9 cellular contexts compared by ENCODE assay signal in the genomic region with DNA sequence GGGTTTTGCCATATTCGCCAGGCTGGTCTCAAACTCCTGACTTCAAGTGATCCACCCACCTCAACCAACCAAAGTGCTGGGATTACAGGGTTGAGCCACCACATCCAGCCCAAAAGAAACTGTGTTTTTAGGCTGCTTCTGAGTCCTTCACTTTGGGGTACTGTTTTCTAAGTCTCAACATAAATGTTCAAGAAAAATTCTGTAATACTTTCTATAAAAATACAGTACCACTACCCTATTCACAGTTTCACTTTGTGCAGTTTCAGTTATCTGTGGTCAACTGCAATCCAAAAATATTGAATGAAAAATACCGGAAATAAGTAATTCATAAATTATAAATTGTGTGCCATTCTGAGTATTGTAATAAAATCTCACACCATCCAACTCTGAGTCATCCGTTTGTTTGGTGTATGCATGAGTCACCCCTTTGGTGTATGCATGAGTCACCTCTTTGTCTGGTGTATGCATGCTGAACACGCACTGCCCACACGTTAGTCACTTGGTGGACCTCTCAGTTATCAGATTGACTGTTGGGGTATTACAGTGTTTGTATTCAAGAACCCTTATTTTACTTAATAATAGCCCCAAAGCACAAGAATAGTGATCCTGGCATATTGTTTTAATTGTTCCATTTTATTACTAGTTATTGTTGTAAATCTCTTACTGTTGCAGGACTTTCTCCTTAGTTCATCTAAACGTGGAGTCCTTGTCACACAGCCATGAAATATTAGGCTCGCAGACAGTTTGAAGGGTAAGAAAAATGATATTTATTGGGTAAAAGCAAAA.
A peak's percentile ranks its signal among the peaks of the same experiment; 100 is the strongest.
DNase-seq lines count a peak whose midpoint lies in the region; ATAC-seq and TF ChIP-seq lines count a peak whose summit lies in the region.
"Had no signal": no experiment of that assay in that cellular context is flagged by ENCODE, and none has a peak within 500 bp of the region (broad histone marks: within the 10 kb centered on the region; RNA-seq: fewer than 3 reads in every experiment).

No MANE protein-coding gene starts in this region.

- H3K9me3 ChIP-seq in mesodermal cell (ENCODE audit: control insufficient read depth, low read length) (no peaks in the 10 kb centered on the region), endodermal cell (ENCODE audit: control insufficient read depth, low read length) (no peaks in the 10 kb centered on the region)

- no peaks in the 10 kb centered on the region for H3K27me3 ChIP-seq in endodermal cell (ENCODE audit: control insufficient read depth, insufficient read depth, low read length, poor library complexity, severe bottlenecking)

- DNase-seq in AG09319 (ENCODE audit: extremely low read depth, low read depth) (peak; percentile 49), LNCaP clone FGC (ENCODE audit: low read depth) (peak; percentile 50), immature natural killer cell (no peak), NCI-H526 treated with DMSO at 0.1 percent for 48 hours (lab: John Stamatoyannopoulos, UW) (no peak), endodermal cell (no peak)
- peak; percentile 13 for DNase-seq in activated naive CD4-positive, alpha-beta T cell treated with anti-CD3 and anti-CD28 coated beads, Interleukin-2, amount 50 U/mL, for 16 hours

- H3K27ac ChIP-seq in mesodermal cell (ENCODE audit: low read depth, low read length, severe bottlenecking) (peak overlapping the region; percentile 76), endodermal cell (ENCODE audit: low read depth, low read length) (no peak overlapping the region)

- no peak overlapping the region for H3K27ac Mint-ChIP-seq in immature natural killer cell
- H3K27ac Mint-ChIP-seq in endodermal cell, result no peak overlapping the region

- H3K36me3 ChIP-seq in mesodermal cell (ENCODE audit: control insufficient read depth, insufficient read depth, low read length) (no peaks in the 10 kb centered on the region), endodermal cell (ENCODE audit: control insufficient read depth, insufficient read depth, low read length) (no peaks in the 10 kb centered on the region)

- peak; percentile 93 for ATAC-seq in GM21360 (IDR thresholded peaks at IDR 0.05; ENCODE audit: unreplicated experiment)

- H3K36me3 Mint-ChIP-seq in immature natural killer cell (peaks cover 0 to 4% (median 0%) of the 10 kb centered on the region in 3 donors), endodermal cell (ENCODE audit: low read depth) (no peaks in the 10 kb centered on the region)

- H3K9me3 Mint-ChIP-seq in immature natural killer cell, result peaks cover 10 to 52% (median 24%) of the 10 kb centered on the region in 6 donors
- H3K9me3 Mint-ChIP-seq in endodermal cell, result no peaks in the 10 kb centered on the region

- no peak for TF ChIP-seq CTCF in AG09319 (IDR thresholded peaks at IDR 0.05; ENCODE audit: low read depth, low read length)
- TF ChIP-seq CTCF in LNCaP clone FGC (IDR thresholded peaks at IDR 0.05; ENCODE audit: control insufficient read depth, extremely low read depth, insufficient read depth), result no peak
- no peak for TF ChIP-seq CTCF in endodermal cell (conservative IDR thresholded peaks at IDR 0.05)

- H3K4me1 Mint-ChIP-seq in immature natural killer cell, result no peaks in the 10 kb centered on the region
- H3K4me1 Mint-ChIP-seq in endodermal cell, result no peaks in the 10 kb centered on the region
- H3K4me1 Mint-ChIP-seq: central memory CD8-positive, alpha-beta T cell had no signal

- H3K27me3 Mint-ChIP-seq in immature natural killer cell (ENCODE audit: low read depth in 3 of 3) (no peaks in the 10 kb centered on the region), endodermal cell (ENCODE audit: insufficient read depth) (no peaks in the 10 kb centered on the region)
- H3K27me3 Mint-ChIP-seq: central memory CD8-positive, alpha-beta T cell had no signal

- H3K4me3 ChIP-seq in LNCaP clone FGC (ENCODE audit: low read depth, low read length), result no peak overlapping the region
- no peak overlapping the region for H3K4me3 ChIP-seq in mesodermal cell (ENCODE audit: extremely low read depth, insufficient read depth, low read length, poor library complexity, severe bottlenecking)
- no peak overlapping the region for H3K4me3 ChIP-seq in endodermal cell (ENCODE audit: low read length)

- no peak overlapping the region for H3K4me3 Mint-ChIP-seq in immature natural killer cell
- no peak overlapping the region for H3K4me3 Mint-ChIP-seq in endodermal cell
- H3K4me3 Mint-ChIP-seq: central memory CD8-positive, alpha-beta T cell had no signal

- H3K4me1 ChIP-seq in mesodermal cell (ENCODE audit: control insufficient read depth, insufficient read depth, low read length, poor library complexity, severe bottlenecking) (peaks cover 5% of the 10 kb centered on the region), endodermal cell (ENCODE audit: control insufficient read depth, insufficient read depth, low read length) (no peaks in the 10 kb centered on the region)

- no peak overlapping the region for H3K9ac ChIP-seq in endodermal cell (ENCODE audit: extremely low read depth, low read length, poor library complexity, severe bottlenecking)

- 95% methylated on average over 3 of the region's 7 CpGs; no CpG with 5 or more reads in 1 of the 2 experiments for WGBS in mesodermal cell (ENCODE audit: insufficient coverage in 2 of 2), 2 experiments
- 93 to 100% methylated on average over 2 to 6 of the region's 7 CpGs for WGBS in endodermal cell (ENCODE audit: insufficient coverage in 1 of 2, insufficient read length in 1 of 2), 2 experiments

Comparison
In these comparisons a context has a peak if more than half of its experiments do, and no peak if none do; other contexts are left out.
1. DNase-seq: peak in AG09319 (single experiment), LNCaP clone FGC (single experiment) and activated naive CD4-positive, alpha-beta T cell treated with anti-CD3 and anti-CD28 coated beads, Interleukin-2, amount 50 U/mL, for 16 hours (single experiment); none in immature natural killer cell (0 of 3), NCI-H526 treated with DMSO at 0.1 percent for 48 hours (single experiment) and endodermal cell (single experiment).